ENCODE assay signal across 1 cellular context in genomic region chr10:63518690-63519288, GRCh38.
TF ChIP-seq lines count a peak whose summit lies in the region.

No MANE protein-coding gene starts in this region.

TF ChIP-seq in H1, 55 proteins besides CTCF, POLR2A, EP300 and RAD21:
- TF ChIP-seq BCL11A (IDR thresholded peaks at IDR 0.05; ENCODE audit: low read depth in 2 of 2, low read length in 2 of 2) (no peak), PHF8 (conservative IDR thresholded peaks at IDR 0.05; ENCODE audit: low read depth, low read length) (no peak), RFX5 (IDR thresholded peaks at IDR 0.05; ENCODE audit: borderline replicate concordance, low read depth, low read length) (no peak), BRCA1 (IDR thresholded peaks at IDR 0.05; ENCODE audit: low read depth, low read length) (no peak), POU5F1 (IDR thresholded peaks at IDR 0.05; ENCODE audit: low read depth, low read length) (no peak), NRF1 (IDR thresholded peaks at IDR 0.05; ENCODE audit: low read depth, low read length) (no peak), KDM1A (IDR thresholded peaks at IDR 0.05; ENCODE audit: borderline replicate concordance, low read length) (no peak), CBX5 (IDR thresholded peaks at IDR 0.05; ENCODE audit: low read depth, low read length) (no peak), RXRA (IDR thresholded peaks at IDR 0.05; ENCODE audit: insufficient read depth, low read depth, low read length) (no peak), SIN3A (conservative IDR thresholded peaks at IDR 0.05 in 1 of 2, IDR thresholded peaks at IDR 0.05 in 1 of 2; ENCODE audit: low read depth in 1 of 2, low read length in 2 of 2) (no peak), CREB1 (IDR thresholded peaks at IDR 0.05) (no peak)
